In the genomic region with DNA sequence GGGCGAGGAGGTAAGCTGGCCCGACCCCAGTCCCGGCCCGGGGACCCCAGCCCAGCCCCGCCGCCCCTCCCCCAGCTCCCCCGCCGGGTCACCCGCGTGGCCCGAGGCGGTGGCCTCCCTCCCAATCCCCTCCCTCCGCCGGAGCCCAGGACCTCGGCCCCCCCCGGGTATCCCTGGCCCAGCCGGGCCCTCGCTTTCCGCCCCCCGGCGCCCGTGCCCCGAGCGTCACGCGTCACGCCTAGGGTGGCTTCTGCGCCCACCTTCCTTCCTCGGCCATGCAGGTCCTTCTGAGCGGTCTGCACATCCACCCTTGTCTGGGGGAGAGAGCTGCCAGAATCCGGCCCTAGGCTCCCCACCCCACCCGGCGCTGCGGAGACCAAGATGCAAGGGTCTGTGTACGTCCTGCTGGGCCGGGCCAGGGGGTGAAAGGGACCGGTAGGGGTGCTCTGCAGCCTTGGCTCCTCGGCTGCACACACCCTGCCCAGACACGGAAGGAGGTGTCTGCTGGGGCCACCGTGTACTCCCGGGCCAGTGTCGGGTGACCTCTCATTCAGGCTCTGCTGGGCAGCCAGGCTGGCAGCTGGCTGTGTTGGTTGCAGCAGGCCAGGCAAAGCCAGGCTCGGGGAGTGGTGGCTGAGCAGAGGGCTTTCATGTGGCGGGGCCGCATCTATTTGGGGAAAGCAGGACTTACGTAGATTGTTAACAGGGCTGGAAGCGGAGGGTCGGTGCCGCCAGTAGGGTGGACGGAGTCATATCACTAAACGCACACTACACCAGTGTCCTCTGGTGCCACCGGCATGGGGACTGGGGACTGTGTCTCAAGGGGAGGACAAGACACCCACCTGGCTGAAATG, we compare ENCODE assay signal across 1 cellular context.
TF ChIP-seq lines count a peak whose summit lies in the region.

No MANE protein-coding gene starts in this region.

TF ChIP-seq in GM12878, 131 proteins besides CTCF, POLR2A, EP300 and RAD21 (continued from another document):
- TF ChIP-seq, protein P1, sequence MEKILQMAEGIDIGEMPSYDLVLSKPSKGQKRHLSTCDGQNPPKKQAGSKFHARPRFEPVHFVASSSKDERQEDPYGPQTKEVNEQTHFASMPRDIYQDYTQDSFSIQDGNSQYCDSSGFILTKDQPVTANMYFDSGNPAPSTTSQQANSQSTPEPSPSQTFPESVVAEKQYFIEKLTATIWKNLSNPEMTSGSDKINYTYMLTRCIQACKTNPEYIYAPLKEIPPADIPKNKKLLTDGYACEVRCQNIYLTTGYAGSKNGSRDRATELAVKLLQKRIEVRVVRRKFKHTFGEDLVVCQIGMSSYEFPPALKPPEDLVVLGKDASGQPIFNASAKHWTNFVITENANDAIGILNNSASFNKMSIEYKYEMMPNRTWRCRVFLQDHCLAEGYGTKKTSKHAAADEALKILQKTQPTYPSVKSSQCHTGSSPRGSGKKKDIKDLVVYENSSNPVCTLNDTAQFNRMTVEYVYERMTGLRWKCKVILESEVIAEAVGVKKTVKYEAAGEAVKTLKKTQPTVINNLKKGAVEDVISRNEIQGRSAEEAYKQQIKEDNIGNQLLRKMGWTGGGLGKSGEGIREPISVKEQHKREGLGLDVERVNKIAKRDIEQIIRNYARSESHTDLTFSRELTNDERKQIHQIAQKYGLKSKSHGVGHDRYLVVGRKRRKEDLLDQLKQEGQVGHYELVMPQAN (conservative IDR thresholded peaks at IDR 0.05): no peak
- TF ChIP-seq CHD2 (IDR thresholded peaks at IDR 0.05; ENCODE audit: borderline replicate concordance, low read depth, low read length): no peak
- no peak for TF ChIP-seq PML (IDR thresholded peaks at IDR 0.05; ENCODE audit: low read length)
- no peak for TF ChIP-seq EGR1 (IDR thresholded peaks at IDR 0.05; ENCODE audit: borderline replicate concordance in 1 of 2, low read depth in 2 of 2, low read length in 2 of 2)
